Comparison of ENCODE assay signal across 13 cellular contexts in the genomic region with DNA sequence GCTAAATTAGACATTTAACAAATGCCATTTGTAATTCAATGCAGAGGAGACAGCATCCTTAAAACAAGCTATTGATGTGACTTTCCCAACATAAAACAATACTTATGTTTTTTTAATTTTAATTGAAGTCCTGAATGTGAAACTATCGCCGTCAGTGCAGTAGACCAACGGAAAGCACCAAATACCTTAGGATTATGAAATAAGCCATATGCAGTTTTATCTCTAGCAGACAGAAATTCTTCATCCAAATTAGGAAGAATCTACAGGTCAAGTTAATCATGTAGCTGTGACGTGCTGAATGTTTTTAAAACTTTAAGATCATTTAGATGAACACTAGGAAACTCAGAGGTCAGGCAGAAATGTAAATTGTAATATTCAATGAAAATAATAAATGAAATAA. TPM values are rescaled to one million over a fixed set of nuclear protein-coding genes. Genes with fewer than 3 reads are reported as not detected.
"Had no signal": no experiment of that assay in that cellular context is flagged by ENCODE, and none has a peak within 500 bp of the region (broad histone marks: within the 10 kb centered on the region; RNA-seq: fewer than 3 reads in every experiment).

No MANE protein-coding gene starts in this region.

- H3K27ac Mint-ChIP-seq: stimulated activated memory B cell treated with anti-CD40 and anti-IgM and Interleukin-4, amounts not matched to agents 10 μg/mL and 1 μg/mL and 100 μg/mL, for 72 hours had no signal

- H3K27ac ChIP-seq: heart right ventricle, prostate gland had no signal

- DNase-seq: activated CD4-positive, alpha-beta T cell treated with anti-CD3 and anti-CD28 coated beads for 4 hours; activated CD8-positive, alpha-beta memory T cell treated with anti-CD3 and anti-CD28 coated beads for 24 hours; activated naive CD4-positive, alpha-beta T cell treated with Interleukin-2 at 50 U/mL for 16 hours; esophagus squamous epithelium; heart right ventricle; left lung; SW 1271; T-helper 9 cell; upper lobe of right lung had no signal

- ATAC-seq: stimulated activated memory B cell treated with anti-CD40 and anti-IgM and Interleukin-4, amounts not matched to agents 10 μg/mL and 1 μg/mL and 100 μg/mL, for 72 hours had no signal

- H3K9me3 Mint-ChIP-seq: stimulated activated memory B cell treated with anti-CD40 and anti-IgM and Interleukin-4, amounts not matched to agents 10 μg/mL and 1 μg/mL and 100 μg/mL, for 72 hours had no signal

- H3K36me3 Mint-ChIP-seq: stimulated activated memory B cell treated with anti-CD40 and anti-IgM and Interleukin-4, amounts not matched to agents 10 μg/mL and 1 μg/mL and 100 μg/mL, for 72 hours had no signal

- H3K9me3 ChIP-seq: adrenal gland, esophagus squamous epithelium, heart right ventricle, left lung, prostate gland, upper lobe of right lung had no signal

- H3K27me3 ChIP-seq: adrenal gland had no signal

- H3K36me3 ChIP-seq: adrenal gland, esophagus squamous epithelium, heart right ventricle, left lung, prostate gland, upper lobe of right lung had no signal

RNA-seq across cellular contexts. Expression of a gene that starts 0.7 kb away (rescaled TPM):
- total RNA-seq: dermis microvascular lymphatic vessel endothelial cell had no signal
